In the genomic region with DNA sequence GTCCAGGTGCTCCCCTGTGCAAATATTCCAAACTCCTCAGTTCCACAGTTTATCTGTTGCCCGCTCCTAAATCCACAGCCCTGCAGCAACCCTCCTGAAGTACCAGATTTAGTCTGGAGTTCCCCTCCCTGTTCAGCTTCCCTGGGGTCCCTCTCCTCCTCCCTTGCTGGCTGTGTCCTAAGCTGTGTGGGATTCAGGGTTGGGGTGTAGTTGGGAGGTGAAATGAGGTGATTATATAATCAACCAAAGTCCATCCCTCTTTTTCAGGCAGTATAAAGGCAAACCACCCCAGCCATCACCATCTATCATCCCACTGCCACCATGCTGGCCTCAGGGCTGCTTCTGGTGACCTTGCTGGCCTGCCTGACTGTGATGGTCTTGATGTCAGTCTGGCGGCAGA, we compare ENCODE assay signal across 33 cellular contexts. TPM values are rescaled to one million over a fixed set of nuclear protein-coding genes. Genes with fewer than 3 reads are reported as not detected.
"Had no signal": no experiment of that assay in that cellular context is flagged by ENCODE, and none has a peak within 500 bp of the region (broad histone marks: within the 10 kb centered on the region; RNA-seq: fewer than 3 reads in every experiment).

A gene with protein sequence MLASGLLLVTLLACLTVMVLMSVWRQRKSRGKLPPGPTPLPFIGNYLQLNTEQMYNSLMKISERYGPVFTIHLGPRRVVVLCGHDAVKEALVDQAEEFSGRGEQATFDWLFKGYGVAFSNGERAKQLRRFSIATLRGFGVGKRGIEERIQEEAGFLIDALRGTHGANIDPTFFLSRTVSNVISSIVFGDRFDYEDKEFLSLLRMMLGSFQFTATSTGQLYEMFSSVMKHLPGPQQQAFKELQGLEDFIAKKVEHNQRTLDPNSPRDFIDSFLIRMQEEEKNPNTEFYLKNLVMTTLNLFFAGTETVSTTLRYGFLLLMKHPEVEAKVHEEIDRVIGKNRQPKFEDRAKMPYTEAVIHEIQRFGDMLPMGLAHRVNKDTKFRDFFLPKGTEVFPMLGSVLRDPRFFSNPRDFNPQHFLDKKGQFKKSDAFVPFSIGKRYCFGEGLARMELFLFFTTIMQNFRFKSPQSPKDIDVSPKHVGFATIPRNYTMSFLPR (plus strand): TSS at position 301 of the 400 bp plus-strand sequence. CDS start 21 bp downstream, at position 322.

- ATAC-seq: esophagus mucosa; gastrocnemius medialis; left lobe of liver; mucosa of descending colon; sciatic nerve; stimulated activated effector memory CD8-positive, alpha-beta T cell treated with anti-CD3 and anti-CD28 coated beads, Interleukin-12 subunit alpha, Interleukin-12 subunit beta, amount 100 ng/mL, for 72 hours had no signal

- H3K4me3 Mint-ChIP-seq: memory B cell; naive B cell; nephron; stimulated activated effector memory CD8-positive, alpha-beta T cell treated with anti-CD3 and anti-CD28 coated beads, Interleukin-12 subunit alpha, Interleukin-12 subunit beta, amount 100 ng/mL, for 72 hours had no signal

- H3K9me3 ChIP-seq: gastrocnemius medialis, mucosa of descending colon, prostate gland, right atrium auricular region, stomach, thyroid gland had no signal

- H3K27ac Mint-ChIP-seq: memory B cell; mesothelial cell of epicardium; nephron; stimulated activated effector memory CD8-positive, alpha-beta T cell treated with anti-CD3 and anti-CD28 coated beads, Interleukin-12 subunit alpha, Interleukin-12 subunit beta, amount 100 ng/mL, for 72 hours had no signal

- H3K4me2 ChIP-seq: smooth muscle cell had no signal

- H3K4me1 ChIP-seq: gastrocnemius medialis, prostate gland, right atrium auricular region, thyroid gland had no signal

- H3K36me3 Mint-ChIP-seq: mesothelial cell of epicardium; stimulated activated effector memory CD8-positive, alpha-beta T cell treated with anti-CD3 and anti-CD28 coated beads, Interleukin-12 subunit alpha, Interleukin-12 subunit beta, amount 100 ng/mL, for 72 hours had no signal

- H3K4me3 ChIP-seq: coronary artery, gastrocnemius medialis, lung, mucosa of descending colon, prostate gland, right atrium auricular region, smooth muscle cell, stomach, thyroid gland had no signal

- H3K36me3 ChIP-seq: gastrocnemius medialis, prostate gland, right atrium auricular region, stomach, thyroid gland had no signal

- DNase-seq: dermis blood vessel endothelial cell; effector memory CD4-positive, alpha-beta T cell; foreskin fibroblast; gastrocnemius medialis; head of caudate nucleus; kidney; mucosa of descending colon; naive B cell; nucleus accumbens; stimulated activated CD4-positive, alpha-beta T cell treated with anti-CD3 and anti-CD28 coated beads, Interleukin-12 subunit alpha, Interleukin-12 subunit beta, amount 100 ng/mL, for 4 hours; stimulated activated CD4-positive, alpha-beta T cell treated with anti-CD3 and anti-CD28 coated beads, Interleukin-1b, Interleukin-23, amount 100 ng/mL, for 48 hours; stimulated activated CD4-positive, alpha-beta T cell treated with anti-CD3 and anti-CD28 coated beads, Interleukin-4, amount 100 ng/mL, for 1 hour; stimulated activated naive CD4-positive, alpha-beta T cell treated with Interleukin-2 at 50 U/mL for 16 hours; stomach; thyroid gland; trophoblast cell had no signal

- H3K27me3 ChIP-seq: right atrium auricular region, thyroid gland had no signal

- H3K4me1 Mint-ChIP-seq: mesothelial cell of epicardium, nephron had no signal

- H3K9me3 Mint-ChIP-seq: memory B cell; mesothelial cell of epicardium; nephron; stimulated activated effector memory CD8-positive, alpha-beta T cell treated with anti-CD3 and anti-CD28 coated beads, Interleukin-12 subunit alpha, Interleukin-12 subunit beta, amount 100 ng/mL, for 72 hours had no signal

- H3K27ac ChIP-seq: coronary artery, gastrocnemius medialis, prostate gland, right atrium auricular region, stomach, thyroid gland had no signal

RNA-seq across cellular contexts. Expression of the gene that starts here (rescaled TPM):
- total RNA-seq: dermis blood vessel endothelial cell, esophagus mucosa, gastrocnemius medialis, glomerular endothelial cell, kidney, mesothelial cell of epicardium, mucosa of descending colon, osteocyte, prostate gland, right atrium auricular region, sciatic nerve, smooth muscle cell, stomach, subcutaneous adipose tissue, temporal lobe, thyroid gland, urinary bladder had no signal
- polyA plus RNA-seq: smooth muscle cell, stomach had no signal
